In genomic region chr12:13100882-13101769, GRCh38 we compare ENCODE assay signal across 8 cellular contexts. TPM values are rescaled to one million over a fixed set of nuclear protein-coding genes. Genes with fewer than 3 reads are reported as not detected.
DNase-seq lines count a peak whose midpoint lies in the region; ATAC-seq and TF ChIP-seq lines count a peak whose summit lies in the region.

No MANE protein-coding gene starts in this region.

- H3K4me3 ChIP-seq in iPS-18a (ENCODE audit: low read length) (peak overlapping the region; percentile 68), skeletal muscle satellite cell (ENCODE audit: low read length) (peak overlapping the region; percentile 67)

- H3K27me3 Mint-ChIP-seq in brain = peaks cover 4% of the 10 kb centered on the region

- H3K27me3 ChIP-seq in iPS-18a (ENCODE audit: control insufficient read depth, insufficient read depth, low read length) (peaks cover 9% of the 10 kb centered on the region), skeletal muscle satellite cell (ENCODE audit: control insufficient read depth, insufficient read depth, low read length) (no peaks in the 10 kb centered on the region)

- peak overlapping the region; percentile 81 to 89 (median 84) for H3K4me3 Mint-ChIP-seq in brain

- H3K36me3 Mint-ChIP-seq in brain = no peaks in the 10 kb centered on the region

- no peak for TF ChIP-seq CTCF in brain (conservative IDR thresholded peaks at IDR 0.05)

- H3K27ac ChIP-seq in iPS-18a (ENCODE audit: low read length) = peak overlapping the region; percentile 2

- H3K4me1 ChIP-seq in iPS-18a (ENCODE audit: control insufficient read depth, low read depth, low read length) (peaks cover 29% of the 10 kb centered on the region), skeletal muscle satellite cell (ENCODE audit: control insufficient read depth, insufficient read depth, low read length) (peaks cover 61% of the 10 kb centered on the region)

- peak overlapping the region; percentile 81 for H3K9ac ChIP-seq in iPS-18a (ENCODE audit: low read length)
- peak overlapping the region; percentile 96 for H3K9ac ChIP-seq in skeletal muscle satellite cell (ENCODE audit: low read depth, low read length)

- no peaks in the 10 kb centered on the region for H3K9me3 ChIP-seq in iPS-18a (ENCODE audit: control insufficient read depth, low read depth, low read length)
- H3K9me3 ChIP-seq in skeletal muscle satellite cell (replicated peaks; ENCODE audit: low read length) = no peaks in the 10 kb centered on the region

- H3K9me3 Mint-ChIP-seq in brain = peaks cover 0 to 3% (median 0%) of the 10 kb centered on the region in 5 experiments

- peak; percentile 84 for ATAC-seq in HG02852 (IDR thresholded peaks at IDR 0.05; ENCODE audit: unreplicated experiment)

- peak; percentile 90 for DNase-seq in DMS 273 (lab: John Stamatoyannopoulos, UW; ENCODE audit: unreplicated experiment)
- no peak for DNase-seq in DMS 273 treated with DMSO at 0.1 percent for 48 hours (lab: John Stamatoyannopoulos, UW)
- peak; percentile 32 for DNase-seq in NCI-H1436 treated with DMSO at 0.1 percent for 48 hours (lab: John Stamatoyannopoulos, UW)
- peak; percentile 93 for DNase-seq in UCSD-AML1 (lab: John Stamatoyannopoulos, UW; ENCODE audit: unreplicated experiment)

- no peaks in the 10 kb centered on the region for H3K36me3 ChIP-seq in iPS-18a (ENCODE audit: control insufficient read depth, low read depth, low read length)
- H3K36me3 ChIP-seq in skeletal muscle satellite cell (ENCODE audit: insufficient read depth, low read length) = no peaks in the 10 kb centered on the region

- peak overlapping the region; percentile 88 for H3K4me2 ChIP-seq in skeletal muscle satellite cell (ENCODE audit: low read length)

- H3K27ac Mint-ChIP-seq in brain = peak overlapping the region; percentile 78 to 99 (median 93)

- H3K4me1 Mint-ChIP-seq in brain = peaks cover 69% of the 10 kb centered on the region

RNA-seq across cellular contexts. Expression of gene GSG1, which starts 2.3 kb away (rescaled TPM):
- not detected for polyA plus RNA-seq in brain (ENCODE audit: insufficient read depth, low read depth, low replicate concordance)
- total RNA-seq in skeletal muscle satellite cell (2012; rRNA removed) = 1.1 and 2.0 TPM in 2 replicates

RNA-seq across cellular contexts. Expression of gene FAM234B, which starts 56.9 kb away (rescaled TPM):
- polyA plus RNA-seq in brain (ENCODE audit: insufficient read depth, low read depth, low replicate concordance) = 17.1 TPM
- total RNA-seq in skeletal muscle satellite cell (2012; rRNA removed) = 9.1 and 10.7 TPM in 2 replicates
